Comparison of ENCODE assay signal across 8 cellular contexts in genomic region chr20:59939879-59940128, GRCh38. TPM values are rescaled to one million over a fixed set of nuclear protein-coding genes. Genes with fewer than 3 reads are reported as not detected.
DNase-seq lines count a peak whose midpoint lies in the region; ATAC-seq, FAIRE-seq and TF ChIP-seq lines count a peak whose summit lies in the region.

No MANE protein-coding gene starts in this region.

- TF ChIP-seq EP300 in GM12878 (IDR thresholded peaks at IDR 0.05; ENCODE audit: borderline replicate concordance in 1 of 2, control insufficient read depth in 1 of 2, low read depth in 2 of 2, low read length in 2 of 2) (no peak), HepG2 (IDR thresholded peaks at IDR 0.05; ENCODE audit: low read depth in 2 of 2, low read length in 2 of 2) (no peak), HepG2 (CRISPR knock-in tag; IDR thresholded peaks at IDR 0.05; ENCODE audit: borderline replicate concordance) (no peak)

- BruUV-seq in GM12878 (replicated peaks; lab: Mats Ljungman, UMichigan), result TSS peak; percentile 69
- BruUV-seq in HepG2 (replicated peaks; lab: Mats Ljungman, UMichigan), result TSS peak; percentile 46

- peak overlapping the region; percentile 74 for H3K9ac ChIP-seq in GM12878 (ENCODE audit: control insufficient read depth, insufficient read depth, low read length)
- peak overlapping the region; percentile 86 for H3K9ac ChIP-seq in HepG2 (ENCODE audit: insufficient read depth, low read depth, low read length)

- no peak for TF ChIP-seq CTCF in C4-2B (conservative IDR thresholded peaks at IDR 0.05)
- TF ChIP-seq CTCF in GM12878 (IDR thresholded peaks at IDR 0.05 in 2 of 3, conservative IDR thresholded peaks at IDR 0.05 in 1 of 3; ENCODE audit: control insufficient read depth in 2 of 3, extremely low read depth in 1 of 3, insufficient read depth in 1 of 3, low read depth in 3 of 3, low read length in 3 of 3), result no peak
- no peak for TF ChIP-seq CTCF in HepG2 (CRISPR knock-in tag; IDR thresholded peaks at IDR 0.05)
- no peak for TF ChIP-seq CTCF in tibial artery (IDR thresholded peaks at IDR 0.05)

- 1% methylated on average over 24 of the region's 24 CpGs for WGBS in GM12878 (ENCODE audit: insufficient coverage, insufficient replicate concordance, low lambda C conversion rate, missing lambda C conversion rate)
- WGBS in HepG2 (ENCODE audit: low lambda C conversion rate), result 1% methylated on average over 12 of the region's 24 CpGs

- H3K4me2 ChIP-seq in GM12878 (ENCODE audit: control insufficient read depth, insufficient read depth) (peak overlapping the region; percentile 81), HepG2 (ENCODE audit: low read depth, low read length) (peak overlapping the region; percentile 84)

- TF ChIP-seq POLR2A in GM12878 (IDR thresholded peaks at IDR 0.05; ENCODE audit: low read depth, low read length), result no peak
- no peak for TF ChIP-seq POLR2A in HepG2 (IDR thresholded peaks at IDR 0.05; ENCODE audit: insufficient read depth in 1 of 2, low read depth in 2 of 2, low read length in 2 of 2)

- H2AFZ ChIP-seq in GM12878 (ENCODE audit: control insufficient read depth, low read depth, low read length) (peak overlapping the region; percentile 86), HepG2 (ENCODE audit: low read length) (peak overlapping the region; percentile 62)

- in situ Hi-C loops in GM12878 (cut with MboI) (no loop called here), HepG2 (cut with HindIII; ENCODE audit: extremely low pct_ligation_motif_present, low pct_unique_long_range_greater_than_20kb) (no loop called here), KBM-7 (cut with MboI; ENCODE audit: low pct_unique_long_range_greater_than_20kb, low sequenced_read_pairs) (no loop called here)

- H3K9me3 ChIP-seq in GM12878 (replicated peaks; ENCODE audit: control insufficient read depth, insufficient read depth, low read length) (no peaks in the 10 kb centered on the region), HepG2 (ENCODE audit: low read length) (no peaks in the 10 kb centered on the region), tibial artery (no peaks in the 10 kb centered on the region)

- DNase-seq in GM12878 (ENCODE audit: low read depth, low spot score) (no peak), HepG2 (ENCODE audit: low spot score) (no peak), tibial artery (peak in 1 of 2 donors; percentile 35), KBM-7 (no peak)
- no peak for DNase-seq in effector CD4-positive, alpha-beta T cell

- no peaks in the 10 kb centered on the region for H4K20me1 ChIP-seq in GM12878 (ENCODE audit: control insufficient read depth, insufficient read depth)
- no peaks in the 10 kb centered on the region for H4K20me1 ChIP-seq in HepG2 (ENCODE audit: insufficient read depth, low read length)

- CTCF ChIA-PET in GM12878 (lab: Yijun Ruan, JAX) (interaction anchor here (0.8 to 9.5 kb wide), 5 partner anchors 8 to 28 kb away, joined by 3 to 173 read pairs (median 4); no protein-coding TSS in a partner anchor), HepG2 (lab: Yijun Ruan, JAX; ENCODE audit: low intra/inter-chr PET ratio, low total read pairs) (no interaction called here)

- POLR2A ChIA-PET in GM12878 (lab: Charles Lee), result interaction anchor here (1.3 to 1.5 kb wide), 2 partner anchors 9 to 13 kb away, joined by 3 to 8 read pairs; no protein-coding TSS in a partner anchor
- POLR2A ChIA-PET in HepG2 (lab: Yijun Ruan, JAX), result interaction anchor here (1.0 to 2.1 kb wide), 8 partner anchors 8 to 118 kb away, joined by 3 to 14 read pairs (median 5); no protein-coding TSS in a partner anchor

- H3K27me3 ChIP-seq in GM12878 (replicated peaks in 1 of 2; ENCODE audit: control insufficient read depth in 2 of 2, insufficient read depth in 2 of 2, low read length in 1 of 2) (no peaks in the 10 kb centered on the region), HepG2 (ENCODE audit: control insufficient read depth in 1 of 2, insufficient read depth in 2 of 2, low read length in 2 of 2) (no peaks in the 10 kb centered on the region; a peak in 1 of 5 replicates), tibial artery (no peaks in the 10 kb centered on the region)

- FAIRE-seq in GM12878 (lab: Jason Lieb, UNC), result no peak
- no peak for FAIRE-seq in HepG2 (lab: Jason Lieb, UNC)

- H3K4me1 ChIP-seq in GM12878 (ENCODE audit: control insufficient read depth, insufficient read depth, low read length) (peaks cover 10% of the 10 kb centered on the region), HepG2 (ENCODE audit: insufficient read depth, low read length) (peaks cover 29% of the 10 kb centered on the region), tibial artery (peaks cover 3 to 41% (median 31%) of the 10 kb centered on the region in 4 donors)

- no peak for TF ChIP-seq RAD21 in GM12878 (IDR thresholded peaks at IDR 0.05; ENCODE audit: insufficient read depth, low read depth, low read length)
- no peak for TF ChIP-seq RAD21 in HepG2 (CRISPR knock-in tag; IDR thresholded peaks at IDR 0.05)

- SMC1A ChIA-PET in GM12878 (lab: Charles Lee; ENCODE audit: uncharacterized antibody, unreplicated experiment), result interaction anchor here (1.6 to 2.5 kb wide), 3 partner anchors 10 to 187 kb away, joined by 4 to 8 read pairs (median 6); no protein-coding TSS in a partner anchor

- RAD21 ChIA-PET in GM12878 (lab: Charles Lee; ENCODE audit: unreplicated experiment), result interaction anchor here (0.9 to 1.8 kb wide), 7 partner anchors 9 to 267 kb away, joined by 3 to 4 read pairs (median 3); no protein-coding TSS in a partner anchor

- H3K36me3 ChIP-seq in GM12878 (ENCODE audit: control insufficient read depth in 2 of 2, insufficient read depth in 2 of 2, low read length in 1 of 2), result peaks cover 0 to 1% of the 10 kb centered on the region in 2 experiments; a peak in 1 of 4 replicates
- peaks cover 6 to 12% of the 10 kb centered on the region in 2 experiments; a peak in 4 of 5 replicates for H3K36me3 ChIP-seq in HepG2 (replicated peaks in 1 of 2; ENCODE audit: control insufficient read depth in 1 of 2, insufficient read depth in 2 of 2, low read length in 2 of 2)
- peaks cover 13 to 25% (median 19%) of the 10 kb centered on the region in 3 donors for H3K36me3 ChIP-seq in tibial artery

- H3K4me3 ChIP-seq in GM12878 (peak overlapping the region; percentile 99), HepG2 (replicated peaks in 1 of 3; ENCODE audit: insufficient read depth in 1 of 3, low read depth in 2 of 3, low read length in 3 of 3) (peak overlapping the region; percentile 77 to 91 (median 91)), tibial artery (peak overlapping the region; percentile 63 to 71)

- H3K79me2 ChIP-seq in GM12878 (ENCODE audit: control insufficient read depth, insufficient read depth, low read length), result peaks cover 14% of the 10 kb centered on the region
- H3K79me2 ChIP-seq in HepG2 (ENCODE audit: insufficient read depth, low read length), result peaks cover 11% of the 10 kb centered on the region

- intact Hi-C loops in GM12878 (cut with micrococcal nuclease; ENCODE audit: unreplicated experiment) (loop anchor here (10.0 kb wide), 1 partner anchor 115 kb away; no protein-coding TSS in a partner anchor), HepG2 (cut with micrococcal nuclease; ENCODE audit: unreplicated experiment) (no loop called here), tibial artery (cut with DNase I; ENCODE audit: low total_unique reads) (no loop called here)

- H3K27ac ChIP-seq in C4-2B (peak overlapping the region; percentile 92), GM12878 (ENCODE audit: control insufficient read depth, insufficient read depth) (peak overlapping the region; percentile 93), HepG2 (ENCODE audit: extremely low read length, insufficient read depth, low read length) (peak overlapping the region; percentile 90), tibial artery (peak overlapping the region; percentile 88 to 91)

- ATAC-seq in GM19463 (IDR thresholded peaks at IDR 0.05; ENCODE audit: unreplicated experiment), result peak; percentile 28
- peak; percentile 16 for ATAC-seq in HG03469 (IDR thresholded peaks at IDR 0.05; ENCODE audit: unreplicated experiment)
- peak; percentile 41 for ATAC-seq in GM12878
- ATAC-seq in HepG2, result peak; percentile 56

RNA-seq across cellular contexts. Expression of gene PPP1R3D, which starts 0.3 kb away (rescaled TPM):
- 6.3 and 6.8 TPM in 2 replicates for total RNA-seq in GM12878 (2013; cell fraction: nucleolus; rRNA removed)
- total RNA-seq in GM12878 (2014; rRNA removed) (4.4 TPM in 2 replicates), GM12878 (2014; rRNA removed; fragmentation: Illumina TruSeq; extraction: Trizol) (3.3 and 3.6 TPM in 2 replicates), GM12878 (2021) (4.8 and 5.1 TPM in 2 replicates), HepG2 (2016; rRNA removed; fragmentation: Illumina TruSeq; extraction: Trizol) (3.7 and 4.0 TPM in 2 replicates)
- 0.91 TPM for polyA plus RNA-seq in GM12878 (2011; ENCODE audit: low read depth)
- polyA plus RNA-seq in GM12878 (2011; rRNA removed) (2.0 and 2.8 TPM in 2 replicates), GM12878 (2014; fragmentation: Illumina TruSeq; extraction: Trizol) (3.1 and 4.1 TPM in 2 replicates), GM12878 (2014; fragmentation: Nextera tagmentation; extraction: Ambion mirVana) (1 to 10 TPM in 1 of 2 experiments, under 1 TPM in 1; 0.74 to 1.3 TPM), GM12878 (2014; rRNA removed) (2.7 and 3.0 TPM in 2 replicates), GM12878 (2016; fragmentation: Nextera tagmentation; extraction: Ambion mirVana) (1 to 10 TPM in 1 of 2 experiments, under 1 TPM in 1; 0.39 to 2.8 TPM), HepG2 (2011; rRNA removed) (1.0 and 1.2 TPM in 2 replicates)
- polyA plus RNA-seq in GM12878 (2011; cell fraction: cytosol; rRNA removed), result 1.3 and 1.7 TPM in 2 replicates
- polyA plus RNA-seq in GM12878 (2011; cell fraction: nucleus; rRNA removed), result 3.2 and 3.5 TPM in 2 replicates
- polyA plus RNA-seq in GM12878 (2012), result 1.2 and 3.1 TPM in 2 replicates
- 2.4 and 4.0 TPM in 2 replicates for polyA minus RNA-seq in GM12878 (2011; rRNA and poly(A)+ RNA removed)
- 1.6 and 2.5 TPM in 2 replicates for polyA minus RNA-seq in GM12878 (2011; cell fraction: cytosol; rRNA and poly(A)+ RNA removed)
- 7.9 and 10.0 TPM in 2 replicates for polyA minus RNA-seq in GM12878 (2011; cell fraction: nucleus; rRNA and poly(A)+ RNA removed)
- total RNA-seq in HepG2 (2016; cell fraction: cytosol; rRNA removed; fragmentation: Illumina TruSeq; extraction: Trizol; ENCODE audit: low read depth), result 0.40 and 0.53 TPM in 2 replicates
- total RNA-seq in HepG2 (2016; cell fraction: insoluble cytoplasmic fraction; rRNA removed; fragmentation: Illumina TruSeq; extraction: Trizol), result 3.6 and 3.9 TPM in 2 replicates
- total RNA-seq in HepG2 (2016; cell fraction: membrane; rRNA removed; fragmentation: Illumina TruSeq; extraction: Trizol), result 3.1 TPM in 2 replicates
- 5.1 and 5.2 TPM in 2 replicates for total RNA-seq in HepG2 (2016; cell fraction: nucleus; rRNA removed; fragmentation: Illumina TruSeq; extraction: Trizol)
- polyA plus RNA-seq in HepG2 (2011; cell fraction: cytosol; rRNA removed), result 0.89 and 0.91 TPM in 2 replicates
- 2.7 and 3.1 TPM in 2 replicates for polyA plus RNA-seq in HepG2 (2011; cell fraction: nucleus; rRNA removed)
- 1.7 and 1.9 TPM in 2 replicates for polyA plus RNA-seq in HepG2 (2012)
- 0.22 and 0.29 TPM in 2 replicates for polyA plus RNA-seq in HepG2 (2016; cell fraction: cytosol; fragmentation: Illumina TruSeq; extraction: Trizol; ENCODE audit: low read depth)
- polyA plus RNA-seq in HepG2 (2016; cell fraction: insoluble cytoplasmic fraction; fragmentation: Illumina TruSeq; extraction: Trizol; ENCODE audit: low read depth), result 2.9 and 3.0 TPM in 2 replicates
- polyA plus RNA-seq in HepG2 (2016; cell fraction: membrane; fragmentation: Illumina TruSeq; extraction: Trizol; ENCODE audit: low read depth), result 1.1 and 1.4 TPM in 2 replicates
- polyA plus RNA-seq in HepG2 (2016; cell fraction: nucleus; fragmentation: Illumina TruSeq; extraction: Trizol; ENCODE audit: insufficient read depth, low read depth), result 3.4 and 3.9 TPM in 2 replicates
- polyA minus RNA-seq in HepG2 (2011; rRNA and poly(A)+ RNA removed; ENCODE audit: low replicate concordance), result 1.9 and 4.1 TPM in 2 replicates
- polyA minus RNA-seq in HepG2 (2011; cell fraction: cytosol; rRNA and poly(A)+ RNA removed), result 1.3 and 3.8 TPM in 2 replicates
- 8.4 and 8.7 TPM in 2 replicates for polyA minus RNA-seq in HepG2 (2011; cell fraction: nucleus; rRNA and poly(A)+ RNA removed)

RNA-seq across cellular contexts. Expression of gene FAM217B, which starts 0.4 kb away (rescaled TPM):
- 7.7 and 9.7 TPM in 2 replicates for total RNA-seq in GM12878 (2013; cell fraction: nucleolus; rRNA removed)
- total RNA-seq in GM12878 (2014; rRNA removed) (8.9 and 9.1 TPM in 2 replicates), GM12878 (2014; rRNA removed; fragmentation: Illumina TruSeq; extraction: Trizol) (6.0 and 6.8 TPM in 2 replicates), GM12878 (2021) (15.1 and 16.0 TPM in 2 replicates), HepG2 (2016; rRNA removed; fragmentation: Illumina TruSeq; extraction: Trizol) (14.3 and 20.4 TPM in 2 replicates)
- polyA plus RNA-seq in GM12878 (2011; ENCODE audit: low read depth), result 3.0 TPM
- polyA plus RNA-seq in GM12878 (2011; rRNA removed) (14.5 and 25.4 TPM in 2 replicates), GM12878 (2014; fragmentation: Illumina TruSeq; extraction: Trizol) (11.2 and 14.2 TPM in 2 replicates), GM12878 (2014; fragmentation: Nextera tagmentation; extraction: Ambion mirVana) (1 to 10 TPM; 6.3 to 6.8 TPM), GM12878 (2014; rRNA removed) (6.8 and 10.0 TPM in 2 replicates), GM12878 (2016; fragmentation: Nextera tagmentation; extraction: Ambion mirVana) (10 to 100 TPM; 17.5 to 18.3 TPM), HepG2 (2011; rRNA removed) (7.4 and 11.1 TPM in 2 replicates)
- polyA plus RNA-seq in GM12878 (2011; cell fraction: cytosol; rRNA removed), result 6.9 and 7.1 TPM in 2 replicates
- polyA plus RNA-seq in GM12878 (2011; cell fraction: nucleus; rRNA removed), result 4.2 and 4.4 TPM in 2 replicates
- polyA plus RNA-seq in GM12878 (2012), result 5.7 and 6.1 TPM in 2 replicates
- 9.1 and 11.4 TPM in 2 replicates for polyA minus RNA-seq in GM12878 (2011; rRNA and poly(A)+ RNA removed)
- 3.7 and 5.0 TPM in 2 replicates for polyA minus RNA-seq in GM12878 (2011; cell fraction: cytosol; rRNA and poly(A)+ RNA removed)
- polyA minus RNA-seq in GM12878 (2011; cell fraction: nucleus; rRNA and poly(A)+ RNA removed), result 7.1 and 8.5 TPM in 2 replicates
- total RNA-seq in HepG2 (2016; cell fraction: cytosol; rRNA removed; fragmentation: Illumina TruSeq; extraction: Trizol; ENCODE audit: low read depth), result 1.5 and 1.8 TPM in 2 replicates
- total RNA-seq in HepG2 (2016; cell fraction: insoluble cytoplasmic fraction; rRNA removed; fragmentation: Illumina TruSeq; extraction: Trizol), result 11.9 and 18.8 TPM in 2 replicates
- 7.2 and 7.3 TPM in 2 replicates for total RNA-seq in HepG2 (2016; cell fraction: membrane; rRNA removed; fragmentation: Illumina TruSeq; extraction: Trizol)
- 19.5 and 21.4 TPM in 2 replicates for total RNA-seq in HepG2 (2016; cell fraction: nucleus; rRNA removed; fragmentation: Illumina TruSeq; extraction: Trizol)
- 4.5 and 7.3 TPM in 2 replicates for polyA plus RNA-seq in HepG2 (2011; cell fraction: cytosol; rRNA removed)
- 4.6 and 9.1 TPM in 2 replicates for polyA plus RNA-seq in HepG2 (2011; cell fraction: nucleus; rRNA removed)
- 5.7 and 9.1 TPM in 2 replicates for polyA plus RNA-seq in HepG2 (2012)
- 1.6 and 1.8 TPM in 2 replicates for polyA plus RNA-seq in HepG2 (2016; cell fraction: cytosol; fragmentation: Illumina TruSeq; extraction: Trizol; ENCODE audit: low read depth)
- polyA plus RNA-seq in HepG2 (2016; cell fraction: insoluble cytoplasmic fraction; fragmentation: Illumina TruSeq; extraction: Trizol; ENCODE audit: low read depth), result 18.5 and 19.5 TPM in 2 replicates
- 4.0 and 4.2 TPM in 2 replicates for polyA plus RNA-seq in HepG2 (2016; cell fraction: membrane; fragmentation: Illumina TruSeq; extraction: Trizol; ENCODE audit: low read depth)
- 15.5 and 17.2 TPM in 2 replicates for polyA plus RNA-seq in HepG2 (2016; cell fraction: nucleus; fragmentation: Illumina TruSeq; extraction: Trizol; ENCODE audit: insufficient read depth, low read depth)
- 4.9 and 7.4 TPM in 2 replicates for polyA minus RNA-seq in HepG2 (2011; rRNA and poly(A)+ RNA removed; ENCODE audit: low replicate concordance)
- 7.1 and 7.6 TPM in 2 replicates for polyA minus RNA-seq in HepG2 (2011; cell fraction: cytosol; rRNA and poly(A)+ RNA removed)
- polyA minus RNA-seq in HepG2 (2011; cell fraction: nucleus; rRNA and poly(A)+ RNA removed), result 25.2 and 33.8 TPM in 2 replicates

RNA-seq across cellular contexts. Expression of gene SYCP2, which starts 6.4 kb away (rescaled TPM):
- 1.4 and 2.9 TPM in 2 replicates for total RNA-seq in GM12878 (2013; cell fraction: nucleolus; rRNA removed)
- 0.16 TPM in 1 of 2 replicates, not detected in the other for total RNA-seq in GM12878 (2014; rRNA removed)
- 0.04 and 0.14 TPM in 2 replicates for total RNA-seq in GM12878 (2014; rRNA removed; fragmentation: Illumina TruSeq; extraction: Trizol)
- total RNA-seq in GM12878 (2021), result 0.13 TPM in 2 replicates
- 0.38 TPM for polyA plus RNA-seq in GM12878 (2011; ENCODE audit: low read depth)
- polyA plus RNA-seq in GM12878 (2011; rRNA removed), result 0.10 and 0.16 TPM in 2 replicates
- polyA plus RNA-seq in GM12878 (2011; cell fraction: cytosol; rRNA removed), result 0.01 TPM in 1 of 2 replicates, not detected in the other
- polyA plus RNA-seq in GM12878 (2011; cell fraction: nucleus; rRNA removed), result 0.12 and 0.21 TPM in 2 replicates
- 0.23 and 0.25 TPM in 2 replicates for polyA plus RNA-seq in GM12878 (2012)
- 0.09 and 0.95 TPM in 2 replicates for polyA plus RNA-seq in GM12878 (2014; fragmentation: Illumina TruSeq; extraction: Trizol)
- polyA plus RNA-seq in GM12878 (2014; fragmentation: Nextera tagmentation; extraction: Ambion mirVana), result under 1 TPM; 0.04 to 0.10 TPM
- polyA plus RNA-seq in GM12878 (2014; rRNA removed), result 0.01 and 0.22 TPM in 2 replicates
- under 1 TPM in 1 of 2 experiments, not detected in 1; 0.18 TPM for polyA plus RNA-seq in GM12878 (2016; fragmentation: Nextera tagmentation; extraction: Ambion mirVana)
- not detected in 2 replicates for polyA minus RNA-seq in GM12878 (2011; rRNA and poly(A)+ RNA removed)
- polyA minus RNA-seq in GM12878 (2011; cell fraction: cytosol; rRNA and poly(A)+ RNA removed), result not detected in 2 replicates
- not detected in 2 replicates for polyA minus RNA-seq in GM12878 (2011; cell fraction: nucleus; rRNA and poly(A)+ RNA removed)
- 0.07 and 0.25 TPM in 2 replicates for total RNA-seq in HepG2 (2016; rRNA removed; fragmentation: Illumina TruSeq; extraction: Trizol)
- total RNA-seq in HepG2 (2016; cell fraction: cytosol; rRNA removed; fragmentation: Illumina TruSeq; extraction: Trizol; ENCODE audit: low read depth), result 0.30 TPM in 1 of 2 replicates, not detected in the other
- 0.15 TPM in 1 of 2 replicates, not detected in the other for total RNA-seq in HepG2 (2016; cell fraction: insoluble cytoplasmic fraction; rRNA removed; fragmentation: Illumina TruSeq; extraction: Trizol)
- 0.03 and 0.38 TPM in 2 replicates for total RNA-seq in HepG2 (2016; cell fraction: membrane; rRNA removed; fragmentation: Illumina TruSeq; extraction: Trizol)
- 0.25 and 1.1 TPM in 2 replicates for total RNA-seq in HepG2 (2016; cell fraction: nucleus; rRNA removed; fragmentation: Illumina TruSeq; extraction: Trizol)
- 0.09 and 0.24 TPM in 2 replicates for polyA plus RNA-seq in HepG2 (2011; rRNA removed)
- 0.10 TPM in 1 of 2 replicates, not detected in the other for polyA plus RNA-seq in HepG2 (2011; cell fraction: cytosol; rRNA removed)
- polyA plus RNA-seq in HepG2 (2011; cell fraction: nucleus; rRNA removed), result 0.12 and 0.32 TPM in 2 replicates
- polyA plus RNA-seq in HepG2 (2012), result 0.07 and 0.36 TPM in 2 replicates
- not detected in 2 replicates for polyA plus RNA-seq in HepG2 (2016; cell fraction: cytosol; fragmentation: Illumina TruSeq; extraction: Trizol; ENCODE audit: low read depth)
- not detected in 2 replicates for polyA plus RNA-seq in HepG2 (2016; cell fraction: insoluble cytoplasmic fraction; fragmentation: Illumina TruSeq; extraction: Trizol; ENCODE audit: low read depth)
- not detected in 2 replicates for polyA plus RNA-seq in HepG2 (2016; cell fraction: membrane; fragmentation: Illumina TruSeq; extraction: Trizol; ENCODE audit: low read depth)
- polyA plus RNA-seq in HepG2 (2016; cell fraction: nucleus; fragmentation: Illumina TruSeq; extraction: Trizol; ENCODE audit: insufficient read depth, low read depth), result 0.53 and 0.57 TPM in 2 replicates
- polyA minus RNA-seq in HepG2 (2011; rRNA and poly(A)+ RNA removed; ENCODE audit: low replicate concordance), result not detected in 2 replicates
- polyA minus RNA-seq in HepG2 (2011; cell fraction: cytosol; rRNA and poly(A)+ RNA removed), result not detected in 2 replicates
- 1.1 and 1.3 TPM in 2 replicates for polyA minus RNA-seq in HepG2 (2011; cell fraction: nucleus; rRNA and poly(A)+ RNA removed)

RNA-seq across cellular contexts. Expression of gene CDH26, which starts 18.4 kb away (rescaled TPM):
- total RNA-seq in GM12878 (2013; cell fraction: nucleolus; rRNA removed), result 0.79 and 0.93 TPM in 2 replicates
- total RNA-seq in GM12878 (2014; rRNA removed) (0.06 and 0.16 TPM in 2 replicates), GM12878 (2014; rRNA removed; fragmentation: Illumina TruSeq; extraction: Trizol) (not detected in 2 replicates), GM12878 (2021) (0.10 TPM in 1 of 2 replicates, not detected in the other), HepG2 (2016; rRNA removed; fragmentation: Illumina TruSeq; extraction: Trizol) (0.40 and 0.45 TPM in 2 replicates)
- not detected for polyA plus RNA-seq in GM12878 (2011; ENCODE audit: low read depth)
- polyA plus RNA-seq in GM12878 (2011; rRNA removed) (0.16 and 0.39 TPM in 2 replicates), GM12878 (2014; fragmentation: Illumina TruSeq; extraction: Trizol) (0.03 TPM in 1 of 2 replicates, not detected in the other), GM12878 (2014; fragmentation: Nextera tagmentation; extraction: Ambion mirVana) (under 1 TPM in 1 of 2 experiments, not detected in 1; 0.05 TPM), GM12878 (2014; rRNA removed) (0.18 and 0.19 TPM in 2 replicates), GM12878 (2016; fragmentation: Nextera tagmentation; extraction: Ambion mirVana) (not detected), HepG2 (2011; rRNA removed) (0.88 and 1.1 TPM in 2 replicates)
- 0.06 and 0.08 TPM in 2 replicates for polyA plus RNA-seq in GM12878 (2011; cell fraction: cytosol; rRNA removed)
- 0.98 and 1.3 TPM in 2 replicates for polyA plus RNA-seq in GM12878 (2011; cell fraction: nucleus; rRNA removed)
- polyA plus RNA-seq in GM12878 (2012), result 0.14 TPM in 1 of 2 replicates, not detected in the other
- 0.15 and 0.21 TPM in 2 replicates for polyA minus RNA-seq in GM12878 (2011; rRNA and poly(A)+ RNA removed)
- polyA minus RNA-seq in GM12878 (2011; cell fraction: cytosol; rRNA and poly(A)+ RNA removed), result not detected in 2 replicates
- polyA minus RNA-seq in GM12878 (2011; cell fraction: nucleus; rRNA and poly(A)+ RNA removed), result 0.12 and 0.48 TPM in 2 replicates
- total RNA-seq in HepG2 (2016; cell fraction: cytosol; rRNA removed; fragmentation: Illumina TruSeq; extraction: Trizol; ENCODE audit: low read depth), result 0.10 and 0.18 TPM in 2 replicates
- total RNA-seq in HepG2 (2016; cell fraction: insoluble cytoplasmic fraction; rRNA removed; fragmentation: Illumina TruSeq; extraction: Trizol), result 0.11 TPM in 1 of 2 replicates, not detected in the other
- 0.10 and 0.34 TPM in 2 replicates for total RNA-seq in HepG2 (2016; cell fraction: membrane; rRNA removed; fragmentation: Illumina TruSeq; extraction: Trizol)
- 0.59 and 0.88 TPM in 2 replicates for total RNA-seq in HepG2 (2016; cell fraction: nucleus; rRNA removed; fragmentation: Illumina TruSeq; extraction: Trizol)
- polyA plus RNA-seq in HepG2 (2011; cell fraction: cytosol; rRNA removed), result 0.11 and 0.19 TPM in 2 replicates
- 3.0 TPM in 2 replicates for polyA plus RNA-seq in HepG2 (2011; cell fraction: nucleus; rRNA removed)
- polyA plus RNA-seq in HepG2 (2012), result 0.44 and 0.67 TPM in 2 replicates
- not detected in 2 replicates for polyA plus RNA-seq in HepG2 (2016; cell fraction: cytosol; fragmentation: Illumina TruSeq; extraction: Trizol; ENCODE audit: low read depth)
- 0.22 TPM in 1 of 2 replicates, not detected in the other for polyA plus RNA-seq in HepG2 (2016; cell fraction: insoluble cytoplasmic fraction; fragmentation: Illumina TruSeq; extraction: Trizol; ENCODE audit: low read depth)
- not detected in 2 replicates for polyA plus RNA-seq in HepG2 (2016; cell fraction: membrane; fragmentation: Illumina TruSeq; extraction: Trizol; ENCODE audit: low read depth)
- polyA plus RNA-seq in HepG2 (2016; cell fraction: nucleus; fragmentation: Illumina TruSeq; extraction: Trizol; ENCODE audit: insufficient read depth, low read depth), result 1.6 and 1.8 TPM in 2 replicates
- polyA minus RNA-seq in HepG2 (2011; rRNA and poly(A)+ RNA removed; ENCODE audit: low replicate concordance), result 0.52 TPM in 1 of 2 replicates, not detected in the other
- 0.79 TPM in 1 of 2 replicates, not detected in the other for polyA minus RNA-seq in HepG2 (2011; cell fraction: cytosol; rRNA and poly(A)+ RNA removed)
- 2.7 and 3.2 TPM in 2 replicates for polyA minus RNA-seq in HepG2 (2011; cell fraction: nucleus; rRNA and poly(A)+ RNA removed)
